Comparison of ENCODE assay signal across 11 cellular contexts in the genomic region with DNA sequence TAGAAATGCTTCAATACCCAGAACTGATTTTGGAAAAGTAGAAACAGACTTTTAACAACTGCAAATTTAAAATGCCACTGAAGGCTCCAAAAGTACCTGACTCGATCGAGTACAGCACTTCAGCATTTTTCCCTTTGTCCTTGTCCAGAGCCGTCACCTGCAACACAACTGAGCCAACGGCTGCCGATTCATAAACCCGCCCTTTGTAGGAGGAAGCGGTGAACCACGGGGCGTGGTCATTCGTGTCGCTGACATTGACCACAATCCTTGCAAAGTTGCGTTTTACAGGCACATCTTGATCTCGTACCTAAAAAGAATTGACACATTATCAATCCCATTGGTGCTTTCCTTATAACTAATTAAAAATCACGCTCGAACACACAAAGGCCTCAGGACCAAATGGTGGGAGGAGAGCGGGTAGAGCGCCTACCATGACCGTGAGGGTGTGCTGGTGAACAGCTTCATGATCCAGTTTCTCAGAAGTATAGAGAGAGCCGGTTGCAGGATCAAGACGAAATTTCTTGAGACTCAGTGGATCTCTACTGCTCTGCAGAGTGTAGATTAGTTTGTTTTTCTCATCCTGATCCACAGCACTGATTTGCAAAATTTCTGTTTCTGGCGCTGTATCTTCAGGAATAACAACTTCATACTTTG.
DNase-seq lines count a peak whose midpoint lies in the region; ATAC-seq lines count a peak whose summit lies in the region.
"Had no signal": no experiment of that assay in that cellular context is flagged by ENCODE, and none has a peak within 500 bp of the region (broad histone marks: within the 10 kb centered on the region; RNA-seq: fewer than 3 reads in every experiment).

No MANE protein-coding gene starts in this region.

- H3K4me1 ChIP-seq in neuronal stem cell (ENCODE audit: control insufficient read depth in 2 of 2, insufficient read depth in 1 of 2, low read depth in 1 of 2, low read length in 2 of 2): peaks cover 3 to 14% of the 10 kb centered on the region in 2 donors
- H3K4me1 ChIP-seq: gastrocnemius medialis had no signal

- no peak overlapping the region for H2BK5ac ChIP-seq in neuronal stem cell (ENCODE audit: low read length)

- no peak overlapping the region for H4K8ac ChIP-seq in neuronal stem cell (ENCODE audit: low read depth, low read length)

- H2BK12ac ChIP-seq in neuronal stem cell (ENCODE audit: low read length): no peak overlapping the region

- no peak overlapping the region for H3K23ac ChIP-seq in neuronal stem cell (ENCODE audit: low read depth, low read length, poor library complexity)

- no peak overlapping the region for H3K4me2 ChIP-seq in neuronal stem cell (ENCODE audit: insufficient read depth, low read length, poor library complexity, severe bottlenecking)

- no peak overlapping the region for H2BK15ac ChIP-seq in neuronal stem cell (ENCODE audit: low read length)

- H2AK5ac ChIP-seq in neuronal stem cell (ENCODE audit: low read depth, low read length): no peak overlapping the region

- no peak overlapping the region for H3K9ac ChIP-seq in neuronal stem cell (ENCODE audit: low read depth, low read length, poor library complexity)

- H3K27me3 ChIP-seq in neuronal stem cell (ENCODE audit: control insufficient read depth in 3 of 3, insufficient read depth in 3 of 3, low read depth in 1 of 3, low read length in 3 of 3): no peaks in the 10 kb centered on the region
- H3K27me3 ChIP-seq: gastrocnemius medialis had no signal

- peak overlapping the region; percentile 51 for H3K27ac ChIP-seq in neuronal stem cell (replicated peaks; ENCODE audit: low read length)
- H3K27ac ChIP-seq: gastrocnemius medialis had no signal

- no CpG with 5 or more reads among the region's 21 CpGs for WGBS in neuronal stem cell (ENCODE audit: extremely low coverage in 2 of 2, insufficient read length in 2 of 2, insufficient replicate concordance in 1 of 2), 2 donors

- CTCF ChIA-PET in activated CD4-positive, alpha-beta memory T cell treated with anti-CD3 and anti-CD28 coated beads, Interleukin-2, amount 10 ng/mL, durations not matched to agents 7 days and 5 days (lab: Charles Lee): no interaction called here

- POLR2A ChIA-PET in activated CD4-positive, alpha-beta memory T cell treated with anti-CD3 and anti-CD28 coated beads, Interleukin-2, amount 10 ng/mL, durations not matched to agents 7 days and 5 days (lab: Charles Lee): no interaction called here

- H3K18ac ChIP-seq in neuronal stem cell (ENCODE audit: low read length): no peak overlapping the region

- no peak overlapping the region for H2AFZ ChIP-seq in neuronal stem cell (ENCODE audit: low read length)

- no peak overlapping the region for H3K14ac ChIP-seq in neuronal stem cell (ENCODE audit: low read length)

- DNase-seq in activated T-cell treated with anti-CD3 and anti-CD28 coated beads, Interleukin-2, amount 50 U/mL, for 72 hours: peak; percentile 2 to 13
- no peak for DNase-seq in activated T-cell treated with anti-CD3 and anti-CD28 coated beads, Interleukin-2, amount 50 U/mL, for 1 hour
- peak; percentile 85 for DNase-seq in MV-4-11 (lab: John Stamatoyannopoulos, UW)
- DNase-seq in activated CD4-positive, alpha-beta memory T cell treated with anti-CD3 and anti-CD28 coated beads, Interleukin-2, amount 10 ng/mL, durations not matched to agents 7 days and 5 days: peak; percentile 55
- DNase-seq in neuronal stem cell (ENCODE audit: low spot score): no peak
- no peak for DNase-seq in superior temporal gyrus (ENCODE audit: extremely low spot score)
- DNase-seq: DMS79, gastrocnemius medialis, T-helper 17 cell had no signal

- H3K4me3 ChIP-seq in neuronal stem cell (ENCODE audit: low read length in 2 of 2): peak overlapping the region in 1 of 2 donors; percentile 69
- H3K4me3 ChIP-seq: gastrocnemius medialis had no signal

- H3K4me3 Mint-ChIP-seq in activated T-cell treated with anti-CD3 and anti-CD28 coated beads, Interleukin-2, amount 50 U/mL, for 72 hours: peak overlapping the region in 1 of 2 donors; percentile 17
- H3K4me3 Mint-ChIP-seq in activated CD4-positive, alpha-beta memory T cell treated with anti-CD3 and anti-CD28 coated beads, Interleukin-2, amount 10 ng/mL, durations not matched to agents 7 days and 5 days: no peak overlapping the region
- H3K4me3 Mint-ChIP-seq: T-helper 17 cell had no signal

- H3K36me3 Mint-ChIP-seq in activated T-cell treated with anti-CD3 and anti-CD28 coated beads, Interleukin-2, amount 50 U/mL, for 72 hours (ENCODE audit: insufficient read depth in 2 of 2): no peaks in the 10 kb centered on the region
- H3K36me3 Mint-ChIP-seq in activated CD4-positive, alpha-beta memory T cell treated with anti-CD3 and anti-CD28 coated beads, Interleukin-2, amount 10 ng/mL, durations not matched to agents 7 days and 5 days (ENCODE audit: low read depth): no peaks in the 10 kb centered on the region

- peaks cover 36 to 90% of the 10 kb centered on the region in 2 donors for H3K36me3 ChIP-seq in neuronal stem cell (replicated peaks in 1 of 2; ENCODE audit: control insufficient read depth in 2 of 2, insufficient read depth in 2 of 2, low read length in 2 of 2)
- H3K36me3 ChIP-seq: gastrocnemius medialis had no signal

- no peaks in the 10 kb centered on the region for H3K27me3 Mint-ChIP-seq in activated T-cell treated with anti-CD3 and anti-CD28 coated beads, Interleukin-2, amount 50 U/mL, for 72 hours (ENCODE audit: low read depth)
- no peaks in the 10 kb centered on the region for H3K27me3 Mint-ChIP-seq in activated CD4-positive, alpha-beta memory T cell treated with anti-CD3 and anti-CD28 coated beads, Interleukin-2, amount 10 ng/mL, durations not matched to agents 7 days and 5 days

- no peak overlapping the region for H4K91ac ChIP-seq in neuronal stem cell (ENCODE audit: low read depth, low read length, poor library complexity)

- H3K9me3 Mint-ChIP-seq in activated T-cell treated with anti-CD3 and anti-CD28 coated beads, Interleukin-2, amount 50 U/mL, for 72 hours: peaks cover 3 to 5% of the 10 kb centered on the region in 2 donors
- peaks cover 13% of the 10 kb centered on the region for H3K9me3 Mint-ChIP-seq in activated CD4-positive, alpha-beta memory T cell treated with anti-CD3 and anti-CD28 coated beads, Interleukin-2, amount 10 ng/mL, durations not matched to agents 7 days and 5 days

- H3K4ac ChIP-seq in neuronal stem cell (ENCODE audit: low read length): no peak overlapping the region

- H3K4me1 Mint-ChIP-seq in activated T-cell treated with anti-CD3 and anti-CD28 coated beads, Interleukin-2, amount 50 U/mL, for 72 hours (ENCODE audit: low read depth): peaks cover 5% of the 10 kb centered on the region
- peaks cover 15% of the 10 kb centered on the region for H3K4me1 Mint-ChIP-seq in activated CD4-positive, alpha-beta memory T cell treated with anti-CD3 and anti-CD28 coated beads, Interleukin-2, amount 10 ng/mL, durations not matched to agents 7 days and 5 days
- H3K4me1 Mint-ChIP-seq: T-helper 17 cell had no signal

- no peak overlapping the region for H3K27ac Mint-ChIP-seq in activated T-cell treated with anti-CD3 and anti-CD28 coated beads, Interleukin-2, amount 50 U/mL, for 72 hours
- H3K27ac Mint-ChIP-seq in activated CD4-positive, alpha-beta memory T cell treated with anti-CD3 and anti-CD28 coated beads, Interleukin-2, amount 10 ng/mL, durations not matched to agents 7 days and 5 days: peak overlapping the region; percentile 49
- H3K27ac Mint-ChIP-seq: T-helper 17 cell had no signal

- no peak for ATAC-seq in activated T-cell treated with anti-CD3 and anti-CD28 coated beads, Interleukin-2, amount 50 U/mL, for 72 hours (replicated peaks in 1 of 2)
- no peak for ATAC-seq in activated CD4-positive, CD25-positive, alpha-beta regulatory T cell treated with anti-CD3 and anti-CD28 coated beads, Interleukin-2, amount 50 U/mL, for 24 hours
- no peak for ATAC-seq in GM21825 (IDR thresholded peaks at IDR 0.05; ENCODE audit: unreplicated experiment)
- ATAC-seq: gastrocnemius medialis, T-helper 17 cell had no signal

- H2BK120ac ChIP-seq in neuronal stem cell (ENCODE audit: low read depth, low read length): no peak overlapping the region

- H3K9me3 ChIP-seq in neuronal stem cell (replicated peaks in 1 of 2; ENCODE audit: control insufficient read depth in 2 of 2, insufficient read depth in 1 of 2, low read depth in 1 of 2, low read length in 2 of 2): peaks cover 0 to 2% of the 10 kb centered on the region in 2 donors
- H3K9me3 ChIP-seq: gastrocnemius medialis had no signal

- no peaks in the 10 kb centered on the region for H3K79me1 ChIP-seq in neuronal stem cell (ENCODE audit: low read depth, low read length)

Comparison
In these comparisons a context has a peak if more than half of its experiments do, and no peak if none do; other contexts are left out.
1. DNase-seq: peak in activated T-cell treated with anti-CD3 and anti-CD28 coated beads, Interleukin-2, amount 50 U/mL, for 72 hours (2 of 2), MV-4-11 (single experiment) and activated CD4-positive, alpha-beta memory T cell treated with anti-CD3 and anti-CD28 coated beads, Interleukin-2, amount 10 ng/mL, durations not matched to agents 7 days and 5 days (single experiment); none in activated T-cell treated with anti-CD3 and anti-CD28 coated beads, Interleukin-2, amount 50 U/mL, for 1 hour (single experiment), neuronal stem cell (single experiment) and superior temporal gyrus (single experiment).